In the genomic region with DNA sequence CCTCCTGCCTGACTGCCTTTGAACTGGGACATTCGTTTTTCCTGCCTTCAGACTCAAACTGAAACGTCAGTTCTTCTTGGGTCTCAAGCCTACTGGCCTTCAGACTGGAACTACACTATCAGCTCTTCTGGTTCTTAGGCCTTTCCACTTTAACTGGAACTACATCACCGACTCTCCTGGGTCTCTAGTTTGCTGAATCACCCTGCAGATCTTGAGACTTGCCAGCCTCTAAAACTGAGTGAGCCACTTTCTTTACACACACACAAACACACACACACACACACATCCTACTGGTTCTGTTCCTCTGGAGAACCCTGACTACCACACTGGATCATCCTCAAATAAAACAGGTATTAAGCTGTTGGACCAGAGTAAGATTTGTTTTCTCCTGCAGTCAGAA, we compare ENCODE assay signal across 28 cellular contexts.
"Had no signal": no experiment of that assay in that cellular context is flagged by ENCODE, and none has a peak within 500 bp of the region (broad histone marks: within the 10 kb centered on the region; RNA-seq: fewer than 3 reads in every experiment).

No MANE protein-coding gene starts in this region.

- H3K4me3 Mint-ChIP-seq: stimulated activated effector memory CD8-positive, alpha-beta T cell treated with anti-CD3 and anti-CD28 coated beads, Interleukin-12 subunit alpha, Interleukin-12 subunit beta, amount 100 ng/mL, for 72 hours; stimulated activated naive B cell treated with anti-CD40 and anti-IgM and Interleukin-4, amounts not matched to agents 10 μg/mL and 1 μg/mL and 100 μg/mL, for 72 hours; stimulated activated naive CD8-positive, alpha-beta T cell treated with anti-CD3 and anti-CD28 coated beads, Interleukin-15, amount 100 ng/mL, for 72 hours; stimulated activated naive CD8-positive, alpha-beta T cell treated with anti-CD3 and anti-CD28 coated beads, Interleukin-15, Interleukin-2, amounts not matched to agents 100 ng/mL and 50 ng/mL, for 24 hours; type B pancreatic cell had no signal

- H3K27ac ChIP-seq: stomach, suprapubic skin, testis, thoracic aorta, thyroid gland, tibial artery, tibial nerve, transverse colon, upper lobe of left lung, upper lobe of right lung, uterus, vagina had no signal

- DNase-seq: stimulated activated CD4-positive, alpha-beta T cell treated with anti-CD3 and anti-CD28 coated beads, Interleukin-2, amount 100 ng/mL, for 48 hours; stimulated activated CD4-positive, alpha-beta T cell treated with anti-CD3 and anti-CD28 coated beads, Interleukin-4, amount 100 ng/mL, for 1 hour; stimulated activated CD4-positive, alpha-beta T cell treated with anti-CD3 and anti-CD28 coated beads, Interleukin-4, amount 100 ng/mL, for 24 hours; stimulated activated CD4-positive, alpha-beta T cell treated with anti-CD3 and anti-CD28 coated beads, Interleukin-4, amount 100 ng/mL, for 4 hours; stimulated activated CD8-positive, alpha-beta memory T cell treated with anti-CD3 and anti-CD28 coated beads, Interleukin-4, amount 100 ng/mL, for 48 hours; stimulated activated naive B cell treated with anti-CD40 and anti-IgM and Interleukin-4, amounts not matched to agents 10 μg/mL and 1 μg/mL and 100 μg/mL, for 72 hours; stimulated activated naive CD4-positive, alpha-beta T cell; stimulated activated naive CD4-positive, alpha-beta T cell treated with Interleukin-2 at 50 U/mL for 16 hours; stimulated activated naive CD8-positive, alpha-beta T cell treated with anti-CD3 and anti-CD28 coated beads, Interleukin-15, amount 100 ng/mL, for 72 hours; stimulated activated naive CD8-positive, alpha-beta T cell treated with anti-CD3 and anti-CD28 coated beads, Interleukin-15, Interleukin-2, amounts not matched to agents 100 U/mL and 50 U/mL, for 24 hours; stomach; substantia nigra; testis; thyroid gland; tibial artery; transverse colon; trophoblast cell; upper lobe of left lung; upper lobe of right lung; uterus had no signal

- H3K4me1 ChIP-seq: testis, transverse colon, upper lobe of left lung, upper lobe of right lung, uterus had no signal

- H3K36me3 Mint-ChIP-seq: stimulated activated effector memory CD8-positive, alpha-beta T cell treated with anti-CD3 and anti-CD28 coated beads, Interleukin-12 subunit alpha, Interleukin-12 subunit beta, amount 100 ng/mL, for 72 hours; stimulated activated naive B cell treated with anti-CD40 and anti-IgM and Interleukin-4, amounts not matched to agents 10 μg/mL and 1 μg/mL and 100 μg/mL, for 72 hours; type B pancreatic cell had no signal

- H3K4me3 ChIP-seq: stomach, suprapubic skin, testis, thoracic aorta, thyroid gland, tibial artery, tibial nerve, transverse colon, upper lobe of left lung, upper lobe of right lung, uterus, vagina had no signal

- FAIRE-seq: urothelium cell line had no signal

- H3K27me3 Mint-ChIP-seq: type B pancreatic cell had no signal

- H3K9me3 Mint-ChIP-seq: stimulated activated effector memory CD8-positive, alpha-beta T cell treated with anti-CD3 and anti-CD28 coated beads, Interleukin-12 subunit alpha, Interleukin-12 subunit beta, amount 100 ng/mL, for 72 hours; stimulated activated naive B cell treated with anti-CD40 and anti-IgM and Interleukin-4, amounts not matched to agents 10 μg/mL and 1 μg/mL and 100 μg/mL, for 72 hours; stimulated activated naive CD8-positive, alpha-beta T cell treated with anti-CD3 and anti-CD28 coated beads, Interleukin-15, Interleukin-2, amounts not matched to agents 100 ng/mL and 50 ng/mL, for 24 hours had no signal

- H3K9me3 ChIP-seq: stomach, suprapubic skin, testis, thoracic aorta, thyroid gland, tibial artery, tibial nerve, transverse colon, upper lobe of left lung, upper lobe of right lung, uterus, vagina had no signal

- H3K4me1 Mint-ChIP-seq: stimulated activated effector memory CD8-positive, alpha-beta T cell treated with anti-CD3 and anti-CD28 coated beads, Interleukin-12 subunit alpha, Interleukin-12 subunit beta, amount 100 ng/mL, for 72 hours; stimulated activated naive B cell treated with anti-CD40 and anti-IgM and Interleukin-4, amounts not matched to agents 10 μg/mL and 1 μg/mL and 100 μg/mL, for 72 hours; stimulated activated naive CD8-positive, alpha-beta T cell treated with anti-CD3 and anti-CD28 coated beads, Interleukin-15, amount 100 ng/mL, for 72 hours had no signal

- H3K36me3 ChIP-seq: stomach, suprapubic skin, thoracic aorta, thyroid gland, tibial artery, tibial nerve, transverse colon, upper lobe of left lung, upper lobe of right lung, uterus, vagina had no signal

- H3K27me3 ChIP-seq: stomach, suprapubic skin, testis, thyroid gland, tibial artery, tibial nerve, transverse colon, upper lobe of left lung, upper lobe of right lung, uterus, vagina had no signal

- H3K27ac Mint-ChIP-seq: stimulated activated effector memory CD8-positive, alpha-beta T cell treated with anti-CD3 and anti-CD28 coated beads, Interleukin-12 subunit alpha, Interleukin-12 subunit beta, amount 100 ng/mL, for 72 hours; stimulated activated naive CD8-positive, alpha-beta T cell treated with anti-CD3 and anti-CD28 coated beads, Interleukin-15, amount 100 ng/mL, for 72 hours; stimulated activated naive CD8-positive, alpha-beta T cell treated with anti-CD3 and anti-CD28 coated beads, Interleukin-15, Interleukin-2, amounts not matched to agents 100 ng/mL and 50 ng/mL, for 24 hours; type B pancreatic cell had no signal

- ATAC-seq: stimulated activated effector memory CD8-positive, alpha-beta T cell treated with anti-CD3 and anti-CD28 coated beads, Interleukin-12 subunit alpha, Interleukin-12 subunit beta, amount 100 ng/mL, for 72 hours; stimulated activated naive B cell treated with anti-CD40 and anti-IgM and Interleukin-4, amounts not matched to agents 10 μg/mL and 1 μg/mL and 100 μg/mL, for 72 hours; stimulated activated naive CD8-positive, alpha-beta T cell treated with anti-CD3 and anti-CD28 coated beads, Interleukin-15, amount 100 ng/mL, for 72 hours; stimulated activated naive CD8-positive, alpha-beta T cell treated with anti-CD3 and anti-CD28 coated beads, Interleukin-15, Interleukin-2, amounts not matched to agents 100 U/mL and 50 U/mL, for 24 hours; upper lobe of right lung had no signal
